ENCODE assay signal across 22 cellular contexts in genomic region chr5:10498350-10498749, GRCh38. TPM values are rescaled to one million over a fixed set of nuclear protein-coding genes. Genes with fewer than 3 reads are reported as not detected.
A peak's percentile ranks its signal among the peaks of the same experiment; 100 is the strongest.
DNase-seq lines count a peak whose midpoint lies in the region; ATAC-seq, FAIRE-seq and TF ChIP-seq lines count a peak whose summit lies in the region.
"Had no signal": no experiment of that assay in that cellular context is flagged by ENCODE, and none has a peak within 500 bp of the region (broad histone marks: within the 10 kb centered on the region; RNA-seq: fewer than 3 reads in every experiment).

No MANE protein-coding gene starts in this region.

- POLR2A ChIA-PET in AG04450 (lab: Yijun Ruan, JAX) (no interaction called here), H1 (lab: Charles Lee; ENCODE audit: partially characterized antibody) (interaction anchor here (0.6 kb wide), 1 partner anchor 10 kb away, joined by 3 read pairs; no protein-coding TSS in a partner anchor)

- CTCF ChIA-PET in AG04450 (lab: Charles Lee) (interaction anchor here (0.7 to 1.2 kb wide), 4 partner anchors 8 to 16 kb away, joined by 3 to 5 read pairs (median 4); no protein-coding TSS in a partner anchor), H1 (lab: Charles Lee; ENCODE audit: partially characterized antibody) (interaction anchor here (0.8 to 8.6 kb wide), 28 partner anchors 10 to 191 kb away, joined by 3 to 80 read pairs (median 4); no protein-coding TSS in a partner anchor)

- H3K4me1 ChIP-seq in H9 (ENCODE audit: insufficient read depth, low read length) = no peaks in the 10 kb centered on the region
- peaks cover 0 to 3% (median 0%) of the 10 kb centered on the region in 4 experiments; a peak in 1 of 7 replicates for H3K4me1 ChIP-seq in H1 (replicated peaks in 1 of 4; ENCODE audit: control insufficient read depth in 3 of 4, insufficient read depth in 4 of 4, low read length in 3 of 4)
- H3K4me1 ChIP-seq in SJCRH30 = no peaks in the 10 kb centered on the region; the same call in 1 of the 2 replicates
- H3K4me1 ChIP-seq: BE2C had no signal

- FAIRE-seq in H1 (lab: Jason Lieb, UNC) = no peak
- FAIRE-seq: H54 had no signal

- no peak overlapping the region for H3K4ac ChIP-seq in H9 (ENCODE audit: low read depth, low read length)
- H3K4ac ChIP-seq in H1 (replicated peaks; ENCODE audit: insufficient read length, low read depth, low read length) = no peak overlapping the region

- peaks cover 5% of the 10 kb centered on the region for H3K27me3 Mint-ChIP-seq in H9 (ENCODE audit: low read depth)
- H3K27me3 Mint-ChIP-seq: CD4-positive, alpha-beta T cell; IgD-negative memory B cell had no signal

- H3K36me3 ChIP-seq in SU-DHL-6 (ENCODE audit: low read length) = no peaks in the 10 kb centered on the region
- no peaks in the 10 kb centered on the region for H3K36me3 ChIP-seq in H1 (ENCODE audit: control insufficient read depth in 2 of 4, insufficient read depth in 4 of 4, low read length in 3 of 4)
- no peaks in the 10 kb centered on the region for H3K36me3 ChIP-seq in SJCRH30
- H3K36me3 ChIP-seq: BE2C had no signal

- H3K9ac ChIP-seq in H9 (ENCODE audit: extremely low read depth, insufficient read length, low read length) = no peak overlapping the region
- H3K9ac ChIP-seq in SU-DHL-6 (ENCODE audit: low read length) = no peak overlapping the region
- H3K9ac ChIP-seq in H1 (replicated peaks in 1 of 4; ENCODE audit: extremely low read depth in 1 of 4, low read depth in 3 of 4, low read length in 3 of 4) = no peak overlapping the region

- no peak overlapping the region for H3T11ph ChIP-seq in H9 (ENCODE audit: low read length)

- H2BK20ac ChIP-seq in H9 (ENCODE audit: low read depth, low read length, poor library complexity, severe bottlenecking) (no peak overlapping the region), H1 (ENCODE audit: low read length) (no peak overlapping the region)

- H2BK12ac ChIP-seq in H9 (ENCODE audit: insufficient read length, low read depth, low read length) (no peak overlapping the region), H1 (ENCODE audit: low read depth, low read length) (no peak overlapping the region; the same call in 1 of the 2 replicates)

- H3K27ac Mint-ChIP-seq in H9 = no peak overlapping the region
- H3K27ac Mint-ChIP-seq: CD4-positive, alpha-beta T cell; IgD-negative memory B cell had no signal

- H3K18ac ChIP-seq in H9 (ENCODE audit: insufficient read length, low read depth, low read length) (no peak overlapping the region), H1 (ENCODE audit: extremely low read depth, low read length) (no peak overlapping the region)

- peak; percentile 4 to 54; a peak in 2 of 4 replicates for TF ChIP-seq RAD21 in H1 (IDR thresholded peaks at IDR 0.05 in 1 of 2, conservative IDR thresholded peaks at IDR 0.05 in 1 of 2; ENCODE audit: low read depth in 2 of 2, low read length in 2 of 2)

- H4K20me1 ChIP-seq in H9 (ENCODE audit: control insufficient read depth, insufficient read depth, insufficient read length) (no peaks in the 10 kb centered on the region), SU-DHL-6 (ENCODE audit: low read depth, low read length) (no peaks in the 10 kb centered on the region), H1 (replicated peaks in 1 of 2; ENCODE audit: control insufficient read depth in 1 of 2, insufficient read depth in 2 of 2, low read length in 2 of 2) (no peaks in the 10 kb centered on the region)

- H2AK5ac ChIP-seq in H9 (ENCODE audit: insufficient read length, low read length) (no peak overlapping the region), H1 (ENCODE audit: low read depth, low read length) (no peak overlapping the region)

- no peak overlapping the region for H3K4me2 ChIP-seq in H9 (ENCODE audit: insufficient read depth, insufficient read length, low read length)
- H3K4me2 ChIP-seq in SU-DHL-6 (ENCODE audit: low read depth, low read length, poor library complexity, severe bottlenecking) = no peak overlapping the region
- no peak overlapping the region for H3K4me2 ChIP-seq in H1 (ENCODE audit: insufficient read depth in 1 of 2, low read depth in 2 of 2, low read length in 2 of 2)

- H3K27ac ChIP-seq in AG04450 (ENCODE audit: low read depth, low read length) (peak overlapping the region; percentile 24), H9 (ENCODE audit: insufficient read length, low read depth, low read length) (no peak overlapping the region), SU-DHL-6 (ENCODE audit: low read depth, low read length) (no peak overlapping the region), H1 (ENCODE audit: low read depth, low read length) (no peak overlapping the region), SJCRH30 (no peak overlapping the region)
- H3K27ac ChIP-seq: HL-60 had no signal

- H3K79me2 ChIP-seq in H9 (ENCODE audit: insufficient read depth, low read length) (no peaks in the 10 kb centered on the region), SU-DHL-6 (ENCODE audit: insufficient read depth, low read length) (no peaks in the 10 kb centered on the region), H1 (ENCODE audit: control insufficient read depth in 1 of 2, insufficient read depth in 2 of 2, low read length in 2 of 2) (no peaks in the 10 kb centered on the region)

- TF ChIP-seq EP300 in H1 (IDR thresholded peaks at IDR 0.05; ENCODE audit: borderline replicate concordance in 1 of 2, low read depth in 2 of 2, low read length in 2 of 2) = no peak

- no peak overlapping the region for H2BK120ac ChIP-seq in H9 (ENCODE audit: low read depth, low read length, poor library complexity, severe bottlenecking)
- no peak overlapping the region for H2BK120ac ChIP-seq in H1 (replicated peaks; ENCODE audit: low read depth, low read length)

- H3K4me1 Mint-ChIP-seq in H9 = peaks cover 5 to 15% of the 10 kb centered on the region in 2 experiments; a peak in 3 of 4 replicates

- peaks cover 11 to 15% (median 11%) of the 10 kb centered on the region in 3 experiments; a peak in 6 of 7 replicates for H3K36me3 Mint-ChIP-seq in H9 (ENCODE audit: insufficient read depth in 1 of 3, low read depth in 3 of 3)
- H3K36me3 Mint-ChIP-seq: IgD-negative memory B cell had no signal

- H3K9me2 ChIP-seq in SU-DHL-6 (replicated peaks; ENCODE audit: insufficient read depth, low read length) = no peaks in the 10 kb centered on the region

- TF ChIP-seq CTCF in AG04450 (IDR thresholded peaks at IDR 0.05; ENCODE audit: low read depth, low read length) = no peak
- TF ChIP-seq CTCF in H9 (conservative IDR thresholded peaks at IDR 0.05) = peak; percentile 57; the same call in 2 of the 3 replicates
- TF ChIP-seq CTCF in SU-DHL-6 (IDR thresholded peaks at IDR 0.05; ENCODE audit: insufficient read depth, low read length, poor library complexity, severe bottlenecking) = peak; percentile 12
- TF ChIP-seq CTCF in H1 (IDR thresholded peaks at IDR 0.05; ENCODE audit: control extremely low read depth in 1 of 3, insufficient read depth in 1 of 3, low read depth in 1 of 3, low read length in 3 of 3) = peak; percentile 28 to 53 (median 44); a peak in 3 of 4 replicates

- intact Hi-C loops in Right ventricle myocardium inferior (cut with DNase I) = no loop called here

- H2BK5ac ChIP-seq in H9 (ENCODE audit: insufficient read length, low read length) (no peak overlapping the region), H1 (ENCODE audit: low read depth, low read length) (no peak overlapping the region)

- H3F3A ChIP-seq in SU-DHL-6 (ENCODE audit: insufficient read depth) = no peaks in the 10 kb centered on the region

- H3K14ac ChIP-seq in H9 (ENCODE audit: insufficient read depth, low read length) (no peak overlapping the region), H1 (ENCODE audit: insufficient read length) (no peak overlapping the region)

- H3K23ac ChIP-seq in H9 (ENCODE audit: insufficient read length, low read depth, low read length) (no peak overlapping the region), H1 (ENCODE audit: insufficient read length) (no peak overlapping the region)

- TF ChIP-seq POLR2A in H1 (IDR thresholded peaks at IDR 0.05; ENCODE audit: control extremely low read depth in 1 of 2, low read depth in 2 of 2, low read length in 2 of 2) = no peak

- WGBS in H9 (ENCODE audit: extremely low coverage, insufficient read length, low lambda C conversion rate) = no CpG with 5 or more reads among the region's 6 CpGs
- 67% methylated on average over 6 of the region's 6 CpGs; no CpG with 5 or more reads in 1 of the 2 experiments for WGBS in H1 (ENCODE audit: extremely low coverage in 1 of 2, insufficient coverage in 1 of 2, insufficient read length in 1 of 2, insufficient replicate concordance in 2 of 2, low coverage in 1 of 2, low lambda C conversion rate in 2 of 2, missing lambda C conversion rate in 1 of 2), 2 experiments

- no peaks in the 10 kb centered on the region for H3K79me1 ChIP-seq in H9 (ENCODE audit: insufficient read depth, low read depth, low read length, poor library complexity, severe bottlenecking)
- H3K79me1 ChIP-seq in H1 (ENCODE audit: low read depth, low read length) = no peaks in the 10 kb centered on the region

- H3K4me3 Mint-ChIP-seq in H9 = no peak overlapping the region
- H3K4me3 Mint-ChIP-seq: CD4-positive, alpha-beta T cell; IgD-negative memory B cell had no signal

- H3K23me2 ChIP-seq in H9 (ENCODE audit: insufficient read length, low read depth, low read length, poor library complexity, severe bottlenecking) (no peaks in the 10 kb centered on the region), H1 (ENCODE audit: low read depth, low read length) (no peaks in the 10 kb centered on the region)

- ATAC-seq in GM18873 (IDR thresholded peaks at IDR 0.05; ENCODE audit: low FRiP score, unreplicated experiment) (no peak), Right ventricle myocardium inferior (no peak)

- H2AFZ ChIP-seq in H9 (ENCODE audit: low read length) (no peak overlapping the region), SU-DHL-6 (ENCODE audit: low read depth, low read length, severe bottlenecking) (peak overlapping the region; percentile 38), H1 (ENCODE audit: low read length) (0 out of 2 replicates have a peak overlapping the region, but pooled peaks have one; percentile 49)

- H3K4me3 ChIP-seq in AG04450 (ENCODE audit: low read depth, low read length) = no peak overlapping the region
- no peak overlapping the region for H3K4me3 ChIP-seq in SU-DHL-6 (ENCODE audit: insufficient read depth, low read length, poor library complexity, severe bottlenecking)
- H3K4me3 ChIP-seq in H1 (ENCODE audit: extremely low read depth in 1 of 4, insufficient read depth in 2 of 4, low read depth in 3 of 4, low read length in 4 of 4) = no peak overlapping the region
- H3K4me3 ChIP-seq in SJCRH30 = no peak overlapping the region

- H4K91ac ChIP-seq in H9 (ENCODE audit: insufficient read length, low read depth, low read length) = no peak overlapping the region
- H4K91ac ChIP-seq in H1 (replicated peaks; ENCODE audit: insufficient read length, low read length) = no peak overlapping the region

- H4K5ac ChIP-seq in H9 (ENCODE audit: insufficient read length, low read depth, low read length) = no peak overlapping the region
- H4K5ac ChIP-seq in H1 (ENCODE audit: insufficient read length, low read depth, low read length) = no peak overlapping the region

- DNase-seq in AG04450 (ENCODE audit: low read depth, low spot score) (no peak), H9 (peak; percentile 47), H1 (ENCODE audit: low read depth in 1 of 2, low spot score in 2 of 2) (no peak), SJCRH30 (no peak), Right ventricle myocardium inferior (ENCODE audit: missing footprints) (no peak), NCI-H510A (lab: John Stamatoyannopoulos, UW) (no peak)
- DNase-seq: BE2C; Caco-2; CD4-positive, alpha-beta T cell; GDM1; NCI-H1092 treated with DMSO at 0.1 percent for 48 hours; NCI-H146; NCI-H2081 treated with DMSO at 0.1 percent for 48 hours; NCI-H748 treated with DMSO at 0.1 percent for 48 hours; NK-92 treated with Interleukin-12 subunit alpha and Interleukin-12 subunit beta, amount 100 ng/mL, for 24 hours; SHP77 treated with DMSO at 0.1 percent for 48 hours had no signal

- H3K27me3 ChIP-seq in AG04450 (ENCODE audit: control insufficient read depth, insufficient read depth, low read length) (no peaks in the 10 kb centered on the region), H9 (ENCODE audit: insufficient read depth, low read length) (no peaks in the 10 kb centered on the region), SU-DHL-6 (ENCODE audit: low read length) (no peaks in the 10 kb centered on the region), H1 (replicated peaks in 1 of 4; ENCODE audit: control insufficient read depth in 3 of 4, extremely low read depth in 1 of 4, insufficient read depth in 3 of 4, low read length in 3 of 4) (no peaks in the 10 kb centered on the region), SJCRH30 (no peaks in the 10 kb centered on the region)
- H3K27me3 ChIP-seq: BE2C had no signal

- no peak overlapping the region for H2BK15ac ChIP-seq in H9 (ENCODE audit: low read depth, low read length)
- 0 out of 2 replicates have a peak overlapping the region, but pooled peaks have one; percentile 88 for H2BK15ac ChIP-seq in H1 (ENCODE audit: low read length)

- H3K9me3 Mint-ChIP-seq in H9 = peaks cover 15 to 20% of the 10 kb centered on the region in 2 experiments

- H3K9me3 ChIP-seq in AG04450 (ENCODE audit: control insufficient read depth, insufficient read depth, low read length) (peaks cover 11% of the 10 kb centered on the region), H9 (ENCODE audit: control insufficient read depth, low read depth, low read length) (no peaks in the 10 kb centered on the region), SU-DHL-6 (ENCODE audit: insufficient read depth, low read length) (peaks cover 14% of the 10 kb centered on the region; the same call in 1 of the 2 replicates), H1 (ENCODE audit: insufficient read depth in 2 of 2, low read depth in 1 of 2, low read length in 1 of 2) (peaks cover 14% of the 10 kb centered on the region in 2 experiments), SJCRH30 (replicated peaks) (no peaks in the 10 kb centered on the region; the same call in 1 of the 2 replicates)
- H3K9me3 ChIP-seq: BE2C had no signal

- no peak overlapping the region for H4K8ac ChIP-seq in H9 (replicated peaks; ENCODE audit: insufficient read length, low read depth, low read length)
- no peak overlapping the region for H4K8ac ChIP-seq in H1 (ENCODE audit: extremely low read depth, insufficient read depth, low read length)

- H3K56ac ChIP-seq in H9 (ENCODE audit: insufficient read length, low read depth, low read length) (no peak overlapping the region), H1 (replicated peaks; ENCODE audit: insufficient read length, low read depth, low read length) (no peak overlapping the region)

RNA-seq across cellular contexts. Expression of gene ROPN1L, which starts 56.7 kb away (rescaled TPM):
- polyA plus RNA-seq in AG04450 (2011; rRNA removed) = 0.24 and 0.29 TPM in 2 replicates
- polyA minus RNA-seq in AG04450 (2011; rRNA and poly(A)+ RNA removed) = 0.28 and 0.39 TPM in 2 replicates
- 0.37 TPM in 1 of 2 replicates, not detected in the other for total RNA-seq in H9 (2021)
- total RNA-seq in H1 (2021; fragmentation: NEBNext Ultra II Directional; extraction: Animal tissue kit (Norgen Biotek cat#: 25700)) = 0.38 and 0.73 TPM in 2 replicates
- 0.24 and 0.28 TPM in 2 replicates for polyA plus RNA-seq in H1 (2011; rRNA removed)
- polyA plus RNA-seq in H1 (2011; cell fraction: cytosol; rRNA removed) = 0.34 TPM
- polyA plus RNA-seq in H1 (2011; cell fraction: nucleus; rRNA removed) = 0.21 TPM
- 0.15 to 0.46 TPM in 2 of 4 replicates, not detected in the others for polyA plus RNA-seq in H1 (2012, experiment 1 of 2)
- not detected for polyA plus RNA-seq in H1 (2012, experiment 2 of 2)
- polyA plus RNA-seq in H1 (2013, experiment 1 of 2) = 0.22 TPM
- polyA plus RNA-seq in H1 (2013, experiment 2 of 2) = 0.24 TPM
- polyA minus RNA-seq in H1 (2011; rRNA and poly(A)+ RNA removed) = 0.51 TPM in 1 of 2 replicates, not detected in the other
- polyA minus RNA-seq in H1 (2011; cell fraction: cytosol; rRNA and poly(A)+ RNA removed) = not detected
- polyA minus RNA-seq in H1 (2011; cell fraction: nucleus; rRNA and poly(A)+ RNA removed) = not detected
- total RNA-seq in SJCRH30 (2014; rRNA removed; shearing (Covaris generic)) = 0.14 TPM in 1 of 2 replicates, not detected in the other
- not detected for total RNA-seq in Right ventricle myocardium inferior
- total RNA-seq: HT1080 had no signal
